In genomic region chr19:22792863-22793262, GRCh38 we compare ENCODE assay signal across 13 cellular contexts. TPM values are rescaled to one million over a fixed set of nuclear protein-coding genes. Genes with fewer than 3 reads are reported as not detected.
"Had no signal": no experiment of that assay in that cellular context is flagged by ENCODE, and none has a peak within 500 bp of the region (broad histone marks: within the 10 kb centered on the region; RNA-seq: fewer than 3 reads in every experiment).

No MANE protein-coding gene starts in this region.

RNA-seq across cellular contexts. Expression of gene ZNF99, which starts 8.9 kb away (rescaled TPM):
- total RNA-seq: transverse colon, vagina had no signal
- polyA plus RNA-seq: stomach had no signal

RNA-seq across cellular contexts. Expression of gene ZNF723, which starts 39.2 kb away (rescaled TPM):
- total RNA-seq: stomach, subcutaneous adipose tissue, suprapubic skin, temporal lobe, thoracic aorta, tibial nerve, transverse colon, upper lobe of left lung, upper lobe of right lung, ureter, urinary bladder, uterus, vagina had no signal
- polyA plus RNA-seq: stomach, urinary bladder had no signal
